Comparison of ENCODE assay signal across 1 cellular context in the genomic region with DNA sequence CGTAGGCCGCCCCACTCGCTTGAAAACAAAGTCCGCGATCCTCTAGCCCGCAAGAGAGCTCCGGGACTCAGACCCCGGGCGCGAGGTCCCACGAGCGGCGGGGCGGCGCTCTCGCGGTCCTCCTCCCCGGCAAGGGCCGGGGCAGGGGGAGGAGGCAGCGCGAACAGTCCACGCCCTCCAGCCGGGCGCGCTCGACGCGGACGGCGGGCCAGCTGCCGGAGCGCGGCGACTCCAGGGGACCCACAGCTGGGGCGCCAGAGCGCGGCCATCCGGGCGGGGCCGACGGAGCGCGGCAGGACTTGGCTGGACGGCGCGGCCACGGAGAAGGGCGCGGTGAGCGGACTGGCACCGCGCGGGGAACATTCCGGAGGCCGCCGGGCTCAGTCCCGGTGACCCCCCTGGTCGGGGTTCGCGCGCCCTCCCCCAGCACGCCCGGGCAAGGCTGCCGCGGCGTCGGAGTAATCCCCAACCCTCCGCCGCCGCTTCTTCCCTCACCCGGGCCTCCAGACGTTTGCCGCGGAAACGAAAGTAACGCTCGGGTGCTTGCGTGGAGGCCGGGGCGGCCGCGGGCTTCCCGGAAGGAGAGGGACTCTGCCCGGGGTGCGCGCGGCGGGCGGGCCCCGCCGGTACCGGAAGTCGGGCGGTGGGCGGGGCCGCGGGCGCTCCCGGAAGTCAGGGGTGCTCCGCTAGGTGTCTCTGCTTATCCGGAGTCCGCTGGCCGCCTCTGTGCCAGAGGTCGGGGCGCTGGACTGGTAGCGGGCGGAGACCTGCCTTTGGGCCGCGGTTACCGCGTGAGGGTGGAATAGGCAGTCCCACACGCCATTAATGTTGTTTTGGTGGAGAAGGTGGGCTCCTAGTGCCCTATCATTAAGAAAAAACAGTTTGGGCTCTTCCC.
A peak's percentile ranks its signal among the peaks of the same experiment; 100 is the strongest.
TF ChIP-seq lines count a peak whose summit lies in the region.

Gene RIPK1, plus strand, starts transcription at position 166 of the 895 bp plus-strand sequence. CDS start 8,330 bp downstream, outside the sequence.

TF ChIP-seq in HepG2, 621 proteins besides CTCF, POLR2A, EP300 and RAD21 (continued from another document and continues in another):
- TF ChIP-seq BCLAF1 (IDR thresholded peaks at IDR 0.05) = no peak
- peak; percentile 82 for TF ChIP-seq MED8 (CRISPR knock-in tag; IDR thresholded peaks at IDR 0.05; ENCODE audit: insufficient replicate concordance)
- no peak for TF ChIP-seq ZNF20 (CRISPR knock-in tag; IDR thresholded peaks at IDR 0.05)
- peak; percentile 58; the same call in 1 of the 2 replicates for TF ChIP-seq HIVEP1 (CRISPR knock-in tag; IDR thresholded peaks at IDR 0.05)
- no peak for TF ChIP-seq ZNF720 (CRISPR knock-in tag; IDR thresholded peaks at IDR 0.05)
- TF ChIP-seq ZNF282 (IDR thresholded peaks at IDR 0.05; ENCODE audit: partially characterized antibody) = no peak
- TF ChIP-seq, protein P1, sequence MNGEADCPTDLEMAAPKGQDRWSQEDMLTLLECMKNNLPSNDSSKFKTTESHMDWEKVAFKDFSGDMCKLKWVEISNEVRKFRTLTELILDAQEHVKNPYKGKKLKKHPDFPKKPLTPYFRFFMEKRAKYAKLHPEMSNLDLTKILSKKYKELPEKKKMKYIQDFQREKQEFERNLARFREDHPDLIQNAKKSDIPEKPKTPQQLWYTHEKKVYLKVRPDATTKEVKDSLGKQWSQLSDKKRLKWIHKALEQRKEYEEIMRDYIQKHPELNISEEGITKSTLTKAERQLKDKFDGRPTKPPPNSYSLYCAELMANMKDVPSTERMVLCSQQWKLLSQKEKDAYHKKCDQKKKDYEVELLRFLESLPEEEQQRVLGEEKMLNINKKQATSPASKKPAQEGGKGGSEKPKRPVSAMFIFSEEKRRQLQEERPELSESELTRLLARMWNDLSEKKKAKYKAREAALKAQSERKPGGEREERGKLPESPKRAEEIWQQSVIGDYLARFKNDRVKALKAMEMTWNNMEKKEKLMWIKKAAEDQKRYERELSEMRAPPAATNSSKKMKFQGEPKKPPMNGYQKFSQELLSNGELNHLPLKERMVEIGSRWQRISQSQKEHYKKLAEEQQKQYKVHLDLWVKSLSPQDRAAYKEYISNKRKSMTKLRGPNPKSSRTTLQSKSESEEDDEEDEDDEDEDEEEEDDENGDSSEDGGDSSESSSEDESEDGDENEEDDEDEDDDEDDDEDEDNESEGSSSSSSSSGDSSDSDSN (CRISPR knock-in tag; IDR thresholded peaks at IDR 0.05) = peak; percentile 90
- TF ChIP-seq ZNF33A (CRISPR knock-in tag; IDR thresholded peaks at IDR 0.05; ENCODE audit: borderline replicate concordance) = 0 out of 2 replicates have a peak, but pooled peaks have one; percentile 38
- 0 out of 2 replicates have a peak, but pooled peaks have one; percentile 24 for TF ChIP-seq GZF1 (CRISPR knock-in tag; IDR thresholded peaks at IDR 0.05)
- no peak for TF ChIP-seq HNRNPL (IDR thresholded peaks at IDR 0.05; ENCODE audit: low read depth, low read length)
- no peak; the same call in 1 of the 2 replicates for TF ChIP-seq ZNF615 (CRISPR knock-in tag; IDR thresholded peaks at IDR 0.05; ENCODE audit: borderline replicate concordance)
- TF ChIP-seq ZNF101 (CRISPR knock-in tag; IDR thresholded peaks at IDR 0.05; ENCODE audit: borderline replicate concordance, low read depth) = no peak
- no peak; the same call in 1 of the 2 replicates for TF ChIP-seq PRMT3 (CRISPR knock-in tag; IDR thresholded peaks at IDR 0.05; ENCODE audit: borderline replicate concordance, low read depth)
- TF ChIP-seq, protein P2, sequence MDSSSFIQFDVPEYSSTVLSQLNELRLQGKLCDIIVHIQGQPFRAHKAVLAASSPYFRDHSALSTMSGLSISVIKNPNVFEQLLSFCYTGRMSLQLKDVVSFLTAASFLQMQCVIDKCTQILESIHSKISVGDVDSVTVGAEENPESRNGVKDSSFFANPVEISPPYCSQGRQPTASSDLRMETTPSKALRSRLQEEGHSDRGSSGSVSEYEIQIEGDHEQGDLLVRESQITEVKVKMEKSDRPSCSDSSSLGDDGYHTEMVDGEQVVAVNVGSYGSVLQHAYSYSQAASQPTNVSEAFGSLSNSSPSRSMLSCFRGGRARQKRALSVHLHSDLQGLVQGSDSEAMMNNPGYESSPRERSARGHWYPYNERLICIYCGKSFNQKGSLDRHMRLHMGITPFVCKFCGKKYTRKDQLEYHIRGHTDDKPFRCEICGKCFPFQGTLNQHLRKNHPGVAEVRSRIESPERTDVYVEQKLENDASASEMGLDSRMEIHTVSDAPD (CRISPR knock-in tag; IDR thresholded peaks at IDR 0.05) = no peak; the same call in 1 of the 2 replicates
- TF ChIP-seq EHMT2 (IDR thresholded peaks at IDR 0.05; ENCODE audit: borderline replicate concordance, low read depth, low read length) = no peak
- TF ChIP-seq SIX4 (CRISPR knock-in tag; IDR thresholded peaks at IDR 0.05) = peak; percentile 26; the same call in 1 of the 2 replicates
- TF ChIP-seq KDM2A (CRISPR knock-in tag; IDR thresholded peaks at IDR 0.05; ENCODE audit: borderline replicate concordance, low read depth) = peak; percentile 91
- TF ChIP-seq, protein P3, sequence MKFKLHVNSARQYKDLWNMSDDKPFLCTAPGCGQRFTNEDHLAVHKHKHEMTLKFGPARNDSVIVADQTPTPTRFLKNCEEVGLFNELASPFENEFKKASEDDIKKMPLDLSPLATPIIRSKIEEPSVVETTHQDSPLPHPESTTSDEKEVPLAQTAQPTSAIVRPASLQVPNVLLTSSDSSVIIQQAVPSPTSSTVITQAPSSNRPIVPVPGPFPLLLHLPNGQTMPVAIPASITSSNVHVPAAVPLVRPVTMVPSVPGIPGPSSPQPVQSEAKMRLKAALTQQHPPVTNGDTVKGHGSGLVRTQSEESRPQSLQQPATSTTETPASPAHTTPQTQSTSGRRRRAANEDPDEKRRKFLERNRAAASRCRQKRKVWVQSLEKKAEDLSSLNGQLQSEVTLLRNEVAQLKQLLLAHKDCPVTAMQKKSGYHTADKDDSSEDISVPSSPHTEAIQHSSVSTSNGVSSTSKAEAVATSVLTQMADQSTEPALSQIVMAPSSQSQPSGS (CRISPR knock-in tag; IDR thresholded peaks at IDR 0.05) = peak; percentile 57
- no peak; the same call in 1 of the 2 replicates for TF ChIP-seq KLF13 (CRISPR knock-in tag; IDR thresholded peaks at IDR 0.05)
- peak; percentile 96 for TF ChIP-seq ZC3H13 (CRISPR knock-in tag; IDR thresholded peaks at IDR 0.05)
- TF ChIP-seq ZFP1 (CRISPR knock-in tag; IDR thresholded peaks at IDR 0.05) = no peak
- TF ChIP-seq ARID4A (CRISPR knock-in tag; IDR thresholded peaks at IDR 0.05; ENCODE audit: borderline replicate concordance) = peak; percentile 95
- no peak for TF ChIP-seq REXO4 (CRISPR knock-in tag; IDR thresholded peaks at IDR 0.05; ENCODE audit: borderline replicate concordance)
- TF ChIP-seq ZFP62 (CRISPR knock-in tag; IDR thresholded peaks at IDR 0.05) = no peak
- peak; percentile 95 for TF ChIP-seq ZSCAN29 (CRISPR knock-in tag; conservative IDR thresholded peaks at IDR 0.05)
- peak; percentile 68; the same call in 1 of the 2 replicates for TF ChIP-seq ELK4 (CRISPR knock-in tag; IDR thresholded peaks at IDR 0.05; ENCODE audit: borderline replicate concordance)
- peak; percentile 76; the same call in 1 of the 2 replicates for TF ChIP-seq ZBTB43 (CRISPR knock-in tag; conservative IDR thresholded peaks at IDR 0.05)
- 0 out of 2 replicates have a peak, but pooled peaks have one; percentile 41 for TF ChIP-seq NR2F6 (IDR thresholded peaks at IDR 0.05)
- TF ChIP-seq NR2F6 (CRISPR knock-in tag; IDR thresholded peaks at IDR 0.05) = peak; percentile 61; the same call in 1 of the 2 replicates
- peak; percentile 73 for TF ChIP-seq PAXIP1 (CRISPR knock-in tag; conservative IDR thresholded peaks at IDR 0.05)
- peak; percentile 76; the same call in 1 of the 2 replicates for TF ChIP-seq MAX (IDR thresholded peaks at IDR 0.05)
- TF ChIP-seq GTF2F1 (IDR thresholded peaks at IDR 0.05; ENCODE audit: low read length) = 0 out of 2 replicates have a peak, but pooled peaks have one; percentile 42
